8 cellular contexts compared by ENCODE assay signal in the genomic region with DNA sequence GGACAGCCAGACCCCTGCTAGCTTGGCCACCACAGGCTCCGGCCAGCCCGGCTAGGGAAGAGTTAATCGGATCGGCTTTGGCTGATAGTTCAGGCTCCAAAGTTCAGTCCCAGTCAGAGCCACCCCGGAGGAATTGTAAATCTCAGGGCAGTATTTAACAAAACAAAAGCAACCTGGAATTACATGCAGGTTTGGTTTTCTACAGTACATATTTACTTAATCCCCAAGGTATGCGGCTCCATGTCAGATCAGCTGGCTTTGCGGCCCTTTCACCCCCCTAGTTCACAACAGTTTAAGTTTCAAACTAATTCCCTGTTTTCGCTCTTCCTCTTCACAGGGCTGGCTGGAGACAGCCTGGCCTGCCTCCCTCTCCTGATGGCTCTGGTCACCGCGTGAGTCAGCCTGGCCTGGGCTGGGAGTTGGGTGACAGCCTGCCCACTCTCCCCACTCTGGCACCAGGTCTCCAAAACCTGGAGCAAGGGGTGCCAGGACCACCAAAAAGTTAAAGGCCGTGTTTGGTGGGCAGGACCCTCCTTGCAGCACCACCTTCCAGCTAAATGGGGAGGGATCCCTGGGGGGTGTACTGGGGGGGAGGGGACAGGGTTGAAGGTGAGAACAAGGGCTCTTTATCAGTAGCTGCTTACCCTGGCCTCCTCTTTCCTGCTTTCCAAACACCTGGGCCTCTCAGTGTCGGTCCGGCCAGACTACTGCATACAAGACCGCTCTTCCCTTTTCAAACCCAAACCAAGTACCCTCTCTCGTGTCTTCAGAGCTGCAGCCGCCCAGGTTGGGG. TPM values are rescaled to one million over a fixed set of nuclear protein-coding genes. Genes with fewer than 3 reads are reported as not detected.
DNase-seq lines count a peak whose midpoint lies in the region; ATAC-seq and TF ChIP-seq lines count a peak whose summit lies in the region.

No MANE protein-coding gene starts in this region.

- H3K36me3 Mint-ChIP-seq in activated CD4-positive, alpha-beta T cell treated with anti-CD3 and anti-CD28 coated beads, Interleukin-2, amount 10 ng/mL, durations not matched to agents 7 days and 5 days (ENCODE audit: low read depth), result peaks cover 24% of the 10 kb centered on the region

- TF ChIP-seq CTCF in epithelial cell of proximal tubule (conservative IDR thresholded peaks at IDR 0.05; ENCODE audit: low read depth, low read length), result no peak

- H3K27me3 Mint-ChIP-seq in activated CD4-positive, alpha-beta T cell treated with anti-CD3 and anti-CD28 coated beads, Interleukin-2, amount 10 ng/mL, durations not matched to agents 7 days and 5 days, result peaks cover 19% of the 10 kb centered on the region

- H3K4me1 Mint-ChIP-seq in activated CD4-positive, alpha-beta T cell treated with anti-CD3 and anti-CD28 coated beads, Interleukin-2, amount 10 ng/mL, durations not matched to agents 7 days and 5 days, result peaks cover 60% of the 10 kb centered on the region

- CTCF ChIA-PET in activated CD4-positive, alpha-beta T cell treated with anti-CD3 and anti-CD28 coated beads, Interleukin-2, amount 10 ng/mL, durations not matched to agents 7 days and 5 days (lab: Charles Lee), result interaction anchor here (0.6 to 1.3 kb wide), 4 partner anchors 43 to 217 kb away, joined by 3 read pairs; no protein-coding TSS in a partner anchor

- H3K27me3 ChIP-seq in mucosa of stomach (ENCODE audit: control insufficient read depth, insufficient read depth, low read length), result no peaks in the 10 kb centered on the region

- H3K4me3 Mint-ChIP-seq in activated CD4-positive, alpha-beta T cell treated with anti-CD3 and anti-CD28 coated beads, Interleukin-2, amount 10 ng/mL, durations not matched to agents 7 days and 5 days, result peak overlapping the region; percentile 96

- peaks cover 37% of the 10 kb centered on the region for H3K4me1 ChIP-seq in mucosa of stomach (ENCODE audit: control insufficient read depth, insufficient read depth, low read length)

- POLR2A ChIA-PET in activated CD4-positive, alpha-beta T cell treated with anti-CD3 and anti-CD28 coated beads, Interleukin-2, amount 10 ng/mL, durations not matched to agents 7 days and 5 days (lab: Charles Lee), result interaction anchor here (0.5 to 1.0 kb wide), 2 partner anchors 180 to 298 kb away, joined by 3 to 4 read pairs; no protein-coding TSS in a partner anchor

- H3K36me3 ChIP-seq in mucosa of stomach (ENCODE audit: control insufficient read depth, insufficient read depth, low read length), result no peaks in the 10 kb centered on the region

- DNase-seq in activated CD4-positive, alpha-beta T cell treated with anti-CD3 and anti-CD28 coated beads, Interleukin-2, amount 10 ng/mL, durations not matched to agents 7 days and 5 days, result no peak
- DNase-seq in activated CD4-positive, alpha-beta T cell treated with anti-CD3 and anti-CD28 coated beads, Interleukin-2, amount 50 U/mL, for 1 hour, result no peak
- DNase-seq in SW480 (ENCODE audit: low spot score), result peak; percentile 77
- DNase-seq in epithelial cell of proximal tubule (ENCODE audit: low read depth), result no peak
- no peak for DNase-seq in KG1 (lab: John Stamatoyannopoulos, UW)
- DNase-seq in posterior vena cava (ENCODE audit: low spot score), result no peak

- ATAC-seq in GM21367 (IDR thresholded peaks at IDR 0.05; ENCODE audit: unreplicated experiment), result no peak

- peak overlapping the region; percentile 86 for H3K4me3 ChIP-seq in epithelial cell of proximal tubule (ENCODE audit: low read depth, low read length)
- peak overlapping the region; percentile 79 for H3K4me3 ChIP-seq in mucosa of stomach (ENCODE audit: low read length)

- peak overlapping the region; percentile 85 for H3K27ac Mint-ChIP-seq in activated CD4-positive, alpha-beta T cell treated with anti-CD3 and anti-CD28 coated beads, Interleukin-2, amount 10 ng/mL, durations not matched to agents 7 days and 5 days

- no peaks in the 10 kb centered on the region for H3K9me3 ChIP-seq in mucosa of stomach (ENCODE audit: control insufficient read depth, low read length)

- H3K9me3 Mint-ChIP-seq in activated CD4-positive, alpha-beta T cell treated with anti-CD3 and anti-CD28 coated beads, Interleukin-2, amount 10 ng/mL, durations not matched to agents 7 days and 5 days, result no peaks in the 10 kb centered on the region

- intact Hi-C loops in posterior vena cava (cut with DNase I), result loop anchor here in 1 of 2 donors (5.0 kb wide), 1 partner anchor 74 kb away; no protein-coding TSS in a partner anchor

- H3K9ac ChIP-seq in mucosa of stomach (ENCODE audit: low read length), result peak overlapping the region; percentile 92

RNA-seq across cellular contexts. Expression of gene DHRS3, which starts 1.9 kb away (rescaled TPM):
- 10 to 100 TPM; 30.3 to 31.2 TPM for total RNA-seq in activated CD4-positive, alpha-beta T cell treated with anti-CD3 and anti-CD28 coated beads, Interleukin-2, amount 10 ng/mL, durations not matched to agents 7 days and 5 days
- total RNA-seq in epithelial cell of proximal tubule (52.7 and 60.5 TPM in 2 replicates), posterior vena cava (100 to 1,000 TPM; 107 to 144 TPM)

RNA-seq across cellular contexts. Expression of gene AADACL4, which starts 27.8 kb away (rescaled TPM):
- total RNA-seq in activated CD4-positive, alpha-beta T cell treated with anti-CD3 and anti-CD28 coated beads, Interleukin-2, amount 10 ng/mL, durations not matched to agents 7 days and 5 days, result not detected
- total RNA-seq in epithelial cell of proximal tubule (not detected in 2 replicates), posterior vena cava (not detected)
